1 cellular context compared by ENCODE assay signal in genomic region chr3:150447084-150447483, GRCh38.
TF ChIP-seq lines count a peak whose summit lies in the region.

No MANE protein-coding gene starts in this region.

TF ChIP-seq in SK-N-SH treated with all-trans-retinoic acid at 6 μM for 48 hours, 23 proteins besides CTCF, POLR2A, EP300 and RAD21 (continued from another document):
- no peak for TF ChIP-seq PATZ1 (CRISPR knock-in tag; IDR thresholded peaks at IDR 0.05; ENCODE audit: borderline replicate concordance)
- TF ChIP-seq PPARA (CRISPR knock-in tag; IDR thresholded peaks at IDR 0.05; ENCODE audit: borderline replicate concordance): no peak
- no peak for TF ChIP-seq OSR1 (CRISPR knock-in tag; IDR thresholded peaks at IDR 0.05)
- TF ChIP-seq CREB5 (CRISPR knock-in tag; IDR thresholded peaks at IDR 0.05; ENCODE audit: low read depth): no peak
- no peak for TF ChIP-seq POU6F1 (CRISPR knock-in tag; IDR thresholded peaks at IDR 0.05; ENCODE audit: borderline replicate concordance, low read depth)
- TF ChIP-seq CSRNP3 (CRISPR knock-in tag; IDR thresholded peaks at IDR 0.05): no peak
- TF ChIP-seq ZFP3 (CRISPR knock-in tag; IDR thresholded peaks at IDR 0.05): no peak
- no peak for TF ChIP-seq TOX (CRISPR knock-in tag; IDR thresholded peaks at IDR 0.05; ENCODE audit: borderline replicate concordance)
- TF ChIP-seq ESRRG (CRISPR knock-in tag; IDR thresholded peaks at IDR 0.05): no peak
- TF ChIP-seq ZNF70 (CRISPR knock-in tag; IDR thresholded peaks at IDR 0.05): no peak
